ENCODE assay signal across 19 cellular contexts in genomic region chr2:234102112-234102511, GRCh38. TPM values are rescaled to one million over a fixed set of nuclear protein-coding genes. Genes with fewer than 3 reads are reported as not detected.
A peak's percentile ranks its signal among the peaks of the same experiment; 100 is the strongest.
DNase-seq lines count a peak whose midpoint lies in the region; ATAC-seq, FAIRE-seq and TF ChIP-seq lines count a peak whose summit lies in the region.
"Had no signal": no experiment of that assay in that cellular context is flagged by ENCODE, and none has a peak within 500 bp of the region (broad histone marks: within the 10 kb centered on the region; RNA-seq: fewer than 3 reads in every experiment).

No MANE protein-coding gene starts in this region.

- H3K36me3 Mint-ChIP-seq in activated CD8-positive, alpha-beta memory T cell treated with anti-CD3 and anti-CD28 coated beads, Interleukin-2, amount 10 ng/mL, durations not matched to agents 7 days and 5 days: peaks cover 6% of the 10 kb centered on the region
- H3K36me3 Mint-ChIP-seq: stimulated activated memory B cell treated with anti-CD40 and anti-IgM and Interleukin-4, amounts not matched to agents 10 μg/mL and 1 μg/mL and 100 μg/mL, for 72 hours had no signal

- DNase-seq in activated CD8-positive, alpha-beta memory T cell treated with anti-CD3 and anti-CD28 coated beads, Interleukin-2, amount 10 ng/mL, durations not matched to agents 7 days and 5 days: no peak
- no peak for DNase-seq in activated CD8-positive, alpha-beta memory T cell treated with anti-CD3 and anti-CD28 coated beads for 24 hours
- DNase-seq in Jurkat, Clone E6-1 (ENCODE audit: low read depth, low spot score): peak; percentile 28
- peak in 3 of 4 donors; percentile 43 to 60 (median 54) for DNase-seq in body of pancreas
- DNase-seq in pancreas: peak in 3 of 6 donors; percentile 19 to 37 (median 29)
- no peak for DNase-seq in RCC 7860 (ENCODE audit: low spot score)
- DNase-seq in stimulated activated CD4-positive, alpha-beta T cell treated with anti-CD3 and anti-CD28 coated beads, Interleukin-12 subunit alpha, Interleukin-12 subunit beta, amount 100 ng/mL, for 4 hours: no peak
- DNase-seq: activated B cell treated with CpG ODN at 0.5 μM for 24 hours; AML-193; erythroblast; mesenchymal stem cell; psoas muscle; Right ventricle myocardium superior; stimulated activated CD4-positive, alpha-beta T cell treated with anti-CD3 and anti-CD28 coated beads, Interleukin-2, amount 100 ng/mL, for 24 hours had no signal

- FAIRE-seq in pancreas (lab: Jason Lieb, UNC) (no peak), RCC 7860 (lab: Jason Lieb, UNC) (no peak)

- intact Hi-C loops in body of pancreas (cut with DNase I): no loop called here
- intact Hi-C loops in pancreas (cut with DNase I): no loop called here

- H3K36me3 ChIP-seq in body of pancreas (replicated peaks in 1 of 2; ENCODE audit: insufficient read depth in 1 of 2, low read depth in 2 of 2) (no peaks in the 10 kb centered on the region), pancreas (no peaks in the 10 kb centered on the region)
- H3K36me3 ChIP-seq: cardiac muscle cell had no signal

- CTCF ChIA-PET in activated CD8-positive, alpha-beta memory T cell treated with anti-CD3 and anti-CD28 coated beads, Interleukin-2, amount 10 ng/mL, durations not matched to agents 7 days and 5 days (lab: Charles Lee): no interaction called here

- H3K4me3 ChIP-seq in Jurkat, Clone E6-1 (ENCODE audit: low read length): no peak overlapping the region
- H3K4me3 ChIP-seq in body of pancreas (no peak overlapping the region), pancreas (no peak overlapping the region)
- H3K4me3 ChIP-seq: cardiac muscle cell, psoas muscle had no signal

- H3K27me3 Mint-ChIP-seq in activated CD8-positive, alpha-beta memory T cell treated with anti-CD3 and anti-CD28 coated beads, Interleukin-2, amount 10 ng/mL, durations not matched to agents 7 days and 5 days: peaks cover 11% of the 10 kb centered on the region

- TF ChIP-seq CTCF in body of pancreas (IDR thresholded peaks at IDR 0.05) (peak in 3 of 7 experiments; percentile 36 to 46 (median 40)), pancreas (IDR thresholded peaks at IDR 0.05) (no peak)

- no peak overlapping the region for H3K27ac Mint-ChIP-seq in activated CD8-positive, alpha-beta memory T cell treated with anti-CD3 and anti-CD28 coated beads, Interleukin-2, amount 10 ng/mL, durations not matched to agents 7 days and 5 days
- H3K27ac Mint-ChIP-seq: activated B cell treated with CpG ODN at 0.5 μM for 24 hours; activated T-helper 1 cell treated with anti-CD3 and anti-CD28 coated beads, Interleukin-12 subunit alpha, Interleukin-12 subunit beta, Interleukin-2, Interleukin-4 antibody, amounts not matched to agents 30 ng/mL and 10 ng/mL and 1 ng/mL, durations not matched to agents 14 hours and 24 hours and 36 hours; stimulated activated memory B cell treated with anti-CD40 and anti-IgM and Interleukin-4, amounts not matched to agents 10 μg/mL and 1 μg/mL and 100 μg/mL, for 72 hours had no signal

- TF ChIP-seq POLR2A in body of pancreas (IDR thresholded peaks at IDR 0.05): no peak

- H3K4me3 Mint-ChIP-seq in activated CD8-positive, alpha-beta memory T cell treated with anti-CD3 and anti-CD28 coated beads, Interleukin-2, amount 10 ng/mL, durations not matched to agents 7 days and 5 days: no peak overlapping the region
- H3K4me3 Mint-ChIP-seq: activated B cell treated with CpG ODN at 0.5 μM for 24 hours; activated T-helper 1 cell treated with anti-CD3 and anti-CD28 coated beads, Interleukin-12 subunit alpha, Interleukin-12 subunit beta, Interleukin-2, Interleukin-4 antibody, amounts not matched to agents 30 ng/mL and 10 ng/mL and 1 ng/mL, durations not matched to agents 14 hours and 24 hours and 36 hours; stimulated activated memory B cell treated with anti-CD40 and anti-IgM and Interleukin-4, amounts not matched to agents 10 μg/mL and 1 μg/mL and 100 μg/mL, for 72 hours had no signal

- H3K27me3 ChIP-seq in body of pancreas (no peaks in the 10 kb centered on the region), pancreas (no peaks in the 10 kb centered on the region)
- H3K27me3 ChIP-seq: cardiac muscle cell had no signal

- peak; percentile 51 for ATAC-seq in activated CD8-positive, alpha-beta memory T cell treated with anti-CD3 and anti-CD28 coated beads, Interleukin-2, amount 10 ng/mL, durations not matched to agents 7 days and 5 days
- ATAC-seq in body of pancreas (peak; percentile 91), pancreas (peak; percentile 56 to 97 (median 88)), HG03520 (IDR thresholded peaks at IDR 0.05; ENCODE audit: unreplicated experiment) (no peak)
- ATAC-seq: psoas muscle; stimulated activated memory B cell treated with anti-CD40 and anti-IgM and Interleukin-4, amounts not matched to agents 10 μg/mL and 1 μg/mL and 100 μg/mL, for 72 hours had no signal

- H3K27ac ChIP-seq in body of pancreas (peak overlapping the region in 2 of 4 donors; percentile 32 to 36), pancreas (peak overlapping the region in 2 of 4 donors; percentile 5 to 24)
- H3K27ac ChIP-seq: cardiac muscle cell, psoas muscle had no signal

- H3K4me1 ChIP-seq in body of pancreas (no peaks in the 10 kb centered on the region), pancreas (no peaks in the 10 kb centered on the region)
- H3K4me1 ChIP-seq: psoas muscle had no signal

- no peaks in the 10 kb centered on the region for H3K9me3 ChIP-seq in body of pancreas
- H3K9me3 ChIP-seq in pancreas: no peaks in the 10 kb centered on the region
- H3K9me3 ChIP-seq: psoas muscle had no signal

- H3K4me1 Mint-ChIP-seq in activated CD8-positive, alpha-beta memory T cell treated with anti-CD3 and anti-CD28 coated beads, Interleukin-2, amount 10 ng/mL, durations not matched to agents 7 days and 5 days: peaks cover 24% of the 10 kb centered on the region

- WGBS in body of pancreas, 2 donors: 23 to 33% methylated on average over 3 of the region's 3 CpGs
- WGBS in pancreas, 2 donors: 27 to 29% methylated on average over 3 of the region's 3 CpGs

- H3K9me3 Mint-ChIP-seq in activated CD8-positive, alpha-beta memory T cell treated with anti-CD3 and anti-CD28 coated beads, Interleukin-2, amount 10 ng/mL, durations not matched to agents 7 days and 5 days (ENCODE audit: low read depth): no peaks in the 10 kb centered on the region
- H3K9me3 Mint-ChIP-seq: activated B cell treated with CpG ODN at 0.5 μM for 24 hours had no signal

RNA-seq across cellular contexts. Expression of gene SPP2, which starts 51.6 kb away (rescaled TPM):
- not detected for total RNA-seq in activated CD8-positive, alpha-beta memory T cell treated with anti-CD3 and anti-CD28 coated beads, Interleukin-2, amount 10 ng/mL, durations not matched to agents 7 days and 5 days
- polyA plus RNA-seq in Jurkat, Clone E6-1 (2012; ENCODE audit: insufficient read depth, insufficient read length): not detected
- total RNA-seq in body of pancreas: not detected
- total RNA-seq in pancreas: not detected
- not detected for polyA plus RNA-seq in pancreas
- total RNA-seq: activated B cell treated with CpG ODN at 0.5 μM for 24 hours; activated T-helper 1 cell treated with anti-CD3 and anti-CD28 coated beads, Interleukin-12 subunit alpha, Interleukin-12 subunit beta, Interleukin-2, Interleukin-4 antibody, amounts not matched to agents 30 ng/mL and 10 ng/mL and 1 ng/mL, durations not matched to agents 14 hours and 24 hours and 36 hours; cardiac muscle cell; LHCN-M2; psoas muscle; Right ventricle myocardium superior had no signal
- polyA plus RNA-seq: cardiac muscle cell, psoas muscle had no signal

Comparison
In these comparisons a context has a peak if more than half of its experiments do, and no peak if none do; other contexts are left out.
1. DNase-seq: peak in Jurkat, Clone E6-1 (single experiment) and body of pancreas (3 of 4); none in activated CD8-positive, alpha-beta memory T cell treated with anti-CD3 and anti-CD28 coated beads, Interleukin-2, amount 10 ng/mL, durations not matched to agents 7 days and 5 days (single experiment), activated CD8-positive, alpha-beta memory T cell treated with anti-CD3 and anti-CD28 coated beads for 24 hours (single experiment), RCC 7860 (single experiment) and stimulated activated CD4-positive, alpha-beta T cell treated with anti-CD3 and anti-CD28 coated beads, Interleukin-12 subunit alpha, Interleukin-12 subunit beta, amount 100 ng/mL, for 4 hours (single experiment).